22 cellular contexts compared by ENCODE assay signal in the genomic region with DNA sequence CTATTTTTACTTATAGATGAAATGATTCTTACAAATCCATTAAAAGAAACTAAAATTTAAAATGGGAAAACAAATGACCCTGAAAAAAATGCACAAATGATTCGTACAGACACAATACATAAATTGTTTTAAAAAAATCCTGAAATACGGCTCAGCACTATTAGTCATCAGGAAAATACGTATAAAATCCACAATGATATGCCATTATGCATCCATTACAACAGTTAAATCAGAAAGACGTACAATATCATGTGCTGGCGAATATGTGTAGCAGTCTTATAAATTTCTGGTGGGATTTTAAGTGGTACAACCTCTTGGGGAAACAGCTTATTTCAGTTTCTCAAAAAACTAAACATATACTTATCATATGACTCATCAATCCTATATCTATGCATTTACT.
A peak's percentile ranks its signal among the peaks of the same experiment; 100 is the strongest.
DNase-seq lines count a peak whose midpoint lies in the region; ATAC-seq, FAIRE-seq and TF ChIP-seq lines count a peak whose summit lies in the region.
"Had no signal": no experiment of that assay in that cellular context is flagged by ENCODE, and none has a peak within 500 bp of the region (broad histone marks: within the 10 kb centered on the region; RNA-seq: fewer than 3 reads in every experiment).

No MANE protein-coding gene starts in this region.

- DNase-seq in A549 (ENCODE audit: low read depth in 1 of 2, low spot score in 1 of 2) (no peak), HS-5 (ENCODE audit: low read depth) (peak; percentile 5), foreskin keratinocyte (peak; percentile 5 to 35), Ammon's horn (ENCODE audit: low spot score) (no peak), natural killer cell (no peak)
- DNase-seq: 8988T; CD4-positive, CD25-positive, alpha-beta regulatory T cell; CD8-positive, alpha-beta T cell; DMS 273 treated with DMSO at 0.1 percent for 48 hours; DMS53; DMS79 treated with DMSO at 0.1 percent for 48 hours; GF-D8; GM23248; H7; HCEC 1CT had no signal

- H3K9me3 Mint-ChIP-seq in natural killer cell, result peaks cover 4 to 8% of the 10 kb centered on the region in 2 donors
- H3K9me3 Mint-ChIP-seq: CD8-positive, alpha-beta T cell had no signal

- no peak for ATAC-seq in A549
- peak; percentile 68 for ATAC-seq in foreskin keratinocyte
- ATAC-seq in GM19463 (IDR thresholded peaks at IDR 0.05; ENCODE audit: unreplicated experiment), result no peak
- no peak for ATAC-seq in natural killer cell
- ATAC-seq: CD8-positive, alpha-beta T cell had no signal

- 0% methylated on average over 5 of the region's 5 CpGs for WGBS in A549 (ENCODE audit: missing lambda C conversion rate)

- TF ChIP-seq CTCF in A549 (IDR thresholded peaks at IDR 0.05), result no peak
- no peak for TF ChIP-seq CTCF in foreskin keratinocyte (conservative IDR thresholded peaks at IDR 0.05)
- no peak for TF ChIP-seq CTCF in natural killer cell (IDR thresholded peaks at IDR 0.05)

- TF ChIP-seq POLR2A in A549 (IDR thresholded peaks at IDR 0.05; ENCODE audit: low read length), result no peak

- H3K27ac ChIP-seq in A549, result no peak overlapping the region
- no peak overlapping the region for H3K27ac ChIP-seq in foreskin keratinocyte
- H3K27ac ChIP-seq: BLaER1, C4-2B, GM23248 had no signal

- H3K4me1 ChIP-seq in A549 (no peaks in the 10 kb centered on the region), foreskin keratinocyte (no peaks in the 10 kb centered on the region)
- H3K4me1 ChIP-seq: BLaER1 had no signal

- POLR2A ChIA-PET in A549 (lab: Yijun Ruan, JAX), result no interaction called here

- H3K4me2 ChIP-seq in A549, result no peak overlapping the region
- H3K4me2 ChIP-seq: BLaER1 had no signal

- H3K27me3 ChIP-seq in foreskin keratinocyte, result no peaks in the 10 kb centered on the region
- H3K27me3 ChIP-seq: BLaER1 had no signal

- no peaks in the 10 kb centered on the region for H3K4me1 Mint-ChIP-seq in natural killer cell
- H3K4me1 Mint-ChIP-seq: B cell; CD4-positive, CD25-positive, alpha-beta regulatory T cell had no signal

- no peak overlapping the region for H3K4me3 Mint-ChIP-seq in natural killer cell
- H3K4me3 Mint-ChIP-seq: B cell; CD4-positive, CD25-positive, alpha-beta regulatory T cell; CD8-positive, alpha-beta T cell had no signal

- CTCF ChIA-PET in A549 (lab: Yijun Ruan, JAX), result no interaction called here

- TF ChIP-seq EP300 in A549 (IDR thresholded peaks at IDR 0.05), result no peak

- H3K27me3 Mint-ChIP-seq in natural killer cell (ENCODE audit: low read depth in 2 of 2), result no peaks in the 10 kb centered on the region
- H3K27me3 Mint-ChIP-seq: B cell; CD4-positive, CD25-positive, alpha-beta regulatory T cell had no signal

- no peaks in the 10 kb centered on the region for H3K36me3 Mint-ChIP-seq in natural killer cell
- H3K36me3 Mint-ChIP-seq: CD4-positive, CD25-positive, alpha-beta regulatory T cell; CD8-positive, alpha-beta T cell had no signal

- no peaks in the 10 kb centered on the region for H3K9me3 ChIP-seq in A549
- H3K9me3 ChIP-seq: BLaER1 had no signal

- intact Hi-C loops in natural killer cell (cut with micrococcal nuclease), result no loop called here

- no peak overlapping the region for H3K4me3 ChIP-seq in A549
- H3K4me3 ChIP-seq: BLaER1, GM23248 had no signal

- no peak for FAIRE-seq in A549 (lab: Jason Lieb, UNC)
- FAIRE-seq: GM12891, GM18507, H1 had no signal

- no peak for TF ChIP-seq RAD21 in A549 (conservative IDR thresholded peaks at IDR 0.05 in 1 of 2, IDR thresholded peaks at IDR 0.05 in 1 of 2)

- no peak overlapping the region for H3K27ac Mint-ChIP-seq in natural killer cell
- H3K27ac Mint-ChIP-seq: B cell; CD4-positive, CD25-positive, alpha-beta regulatory T cell; CD8-positive, alpha-beta T cell had no signal

TF ChIP-seq in A549, 52 proteins besides CTCF, POLR2A, EP300 and RAD21:
- TF ChIP-seq HDAC2 (IDR thresholded peaks at IDR 0.05) (no peak), ZSCAN20 (CRISPR knock-in tag; IDR thresholded peaks at IDR 0.05) (no peak), RARB (CRISPR knock-in tag; IDR thresholded peaks at IDR 0.05) (no peak), NPAS2 (CRISPR knock-in tag; IDR thresholded peaks at IDR 0.05; ENCODE audit: borderline replicate concordance) (no peak), ZFP36 (IDR thresholded peaks at IDR 0.05; ENCODE audit: borderline replicate concordance, partially characterized antibody) (no peak), FOSL2 (IDR thresholded peaks at IDR 0.05) (no peak), FOSL2 (CRISPR knock-in tag; IDR thresholded peaks at IDR 0.05) (0 out of 2 replicates have a peak, but pooled peaks have one; percentile 19)
- TF ChIP-seq, protein P1, sequence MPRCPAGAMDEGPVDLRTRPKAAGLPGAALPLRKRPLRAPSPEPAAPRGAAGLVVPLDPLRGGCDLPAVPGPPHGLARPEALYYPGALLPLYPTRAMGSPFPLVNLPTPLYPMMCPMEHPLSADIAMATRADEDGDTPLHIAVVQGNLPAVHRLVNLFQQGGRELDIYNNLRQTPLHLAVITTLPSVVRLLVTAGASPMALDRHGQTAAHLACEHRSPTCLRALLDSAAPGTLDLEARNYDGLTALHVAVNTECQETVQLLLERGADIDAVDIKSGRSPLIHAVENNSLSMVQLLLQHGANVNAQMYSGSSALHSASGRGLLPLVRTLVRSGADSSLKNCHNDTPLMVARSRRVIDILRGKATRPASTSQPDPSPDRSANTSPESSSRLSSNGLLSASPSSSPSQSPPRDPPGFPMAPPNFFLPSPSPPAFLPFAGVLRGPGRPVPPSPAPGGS (IDR thresholded peaks at IDR 0.05), result no peak

Comparison
In these comparisons a context has a peak if more than half of its experiments do, and no peak if none do; other contexts are left out.
1. DNase-seq: peak in HS-5 (single experiment) and foreskin keratinocyte (2 of 2); none in A549 (0 of 2), Ammon's horn (single experiment) and natural killer cell (single experiment).